25 cellular contexts compared by ENCODE assay signal in the genomic region with DNA sequence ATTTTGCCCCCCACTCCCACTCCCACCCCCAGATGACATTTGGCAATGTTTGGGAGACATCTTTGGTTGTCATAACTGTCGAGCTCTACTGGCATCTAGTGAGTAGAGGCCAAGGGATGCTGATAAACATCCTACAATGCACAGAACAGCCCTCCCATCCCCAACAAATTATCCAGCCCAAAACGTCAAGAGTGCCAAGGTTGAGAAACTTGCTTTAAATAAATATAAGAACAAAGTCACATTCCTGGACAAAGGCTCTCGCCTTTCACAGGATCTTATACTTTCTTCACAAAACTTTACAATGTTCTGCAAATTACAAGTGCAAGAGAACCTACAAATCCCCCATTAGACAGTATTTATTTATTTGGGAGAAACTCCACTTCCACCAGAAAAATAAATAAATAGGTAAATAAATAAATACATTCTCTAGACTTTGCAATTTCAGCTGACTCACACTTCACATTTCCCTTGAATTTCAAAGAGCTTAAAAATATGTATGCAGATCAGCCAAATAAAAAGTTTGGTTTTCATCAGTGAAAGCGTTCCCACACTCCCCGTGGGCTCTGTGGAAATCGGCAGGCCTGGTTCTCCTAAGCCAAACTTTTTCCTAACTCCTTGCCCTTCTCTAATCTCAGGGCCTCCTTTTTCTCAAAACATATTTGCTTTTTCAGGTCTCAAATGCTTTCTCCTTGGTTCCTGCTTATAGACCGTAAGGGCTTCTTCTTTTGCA. TPM values are rescaled to one million over a fixed set of nuclear protein-coding genes. Genes with fewer than 3 reads are reported as not detected.
"Had no signal": no experiment of that assay in that cellular context is flagged by ENCODE, and none has a peak within 500 bp of the region (broad histone marks: within the 10 kb centered on the region; RNA-seq: fewer than 3 reads in every experiment).

No MANE protein-coding gene starts in this region.

- H3K4me2 ChIP-seq: KMS-11 had no signal

- H3K36me3 Mint-ChIP-seq: activated naive CD8-positive, alpha-beta T cell treated with anti-CD3 and anti-CD28 coated beads, Interleukin-2, amount 10 ng/mL, durations not matched to agents 7 days and 5 days had no signal

- H3K4me3 Mint-ChIP-seq: activated CD4-positive, alpha-beta memory T cell treated with anti-CD3 and anti-CD28 coated beads, Interleukin-2, amount 10 ng/mL, durations not matched to agents 7 days and 5 days; activated naive CD8-positive, alpha-beta T cell treated with anti-CD3 and anti-CD28 coated beads, Interleukin-2, amount 10 ng/mL, durations not matched to agents 7 days and 5 days had no signal

- H3K4me3 ChIP-seq: SK-N-MC had no signal

- DNase-seq: activated CD4-positive, alpha-beta memory T cell treated with anti-CD3 and anti-CD28 coated beads, Interleukin-2, amount 10 ng/mL, durations not matched to agents 7 days and 5 days; activated CD4-positive, alpha-beta T cell treated with anti-CD3 and anti-CD28 coated beads, Interleukin-2, amount 50 U/mL, for 1 hour; activated CD4-positive, CD25-positive, alpha-beta regulatory T cell; activated CD8-positive, alpha-beta memory T cell treated with anti-CD3 and anti-CD28 coated beads, Interleukin-2, amount 50 U/mL, for 4 hours; activated naive CD4-positive, alpha-beta T cell treated with anti-CD3 and anti-CD28 coated beads, Interleukin-2, amount 50 U/mL, for 16 hours; activated naive CD8-positive, alpha-beta T cell treated with anti-CD3 and anti-CD28 coated beads, Interleukin-2, amount 10 ng/mL, durations not matched to agents 7 days and 5 days; aorta; central memory CD4-positive, alpha-beta T cell; NCI-H1105 treated with DMSO at 0.1 percent for 48 hours; NCI-H1436 treated with DMSO at 0.1 percent for 48 hours; NCI-H187 treated with DMSO at 0.1 percent for 48 hours; NCI-H2171; NCI-H2227 treated with DMSO at 0.1 percent for 48 hours; NCI-H446 treated with DMSO at 0.1 percent for 48 hours; NCI-H526 treated with DMSO at 0.1 percent for 48 hours; NCI-H82; T-helper 1 cell had no signal

- H3K9ac ChIP-seq: KMS-11 had no signal

- H3K9me3 Mint-ChIP-seq: activated CD4-positive, alpha-beta memory T cell treated with anti-CD3 and anti-CD28 coated beads, Interleukin-2, amount 10 ng/mL, durations not matched to agents 7 days and 5 days; activated naive CD8-positive, alpha-beta T cell treated with anti-CD3 and anti-CD28 coated beads, Interleukin-2, amount 10 ng/mL, durations not matched to agents 7 days and 5 days had no signal

- H3K4me1 Mint-ChIP-seq: activated CD4-positive, alpha-beta memory T cell treated with anti-CD3 and anti-CD28 coated beads, Interleukin-2, amount 10 ng/mL, durations not matched to agents 7 days and 5 days; activated naive CD8-positive, alpha-beta T cell treated with anti-CD3 and anti-CD28 coated beads, Interleukin-2, amount 10 ng/mL, durations not matched to agents 7 days and 5 days had no signal

- H3K27ac ChIP-seq: KMS-11, SK-N-MC, VCaP had no signal

RNA-seq across cellular contexts. Expression of a gene that starts 12.7 kb away (rescaled TPM):
- total RNA-seq: activated CD4-positive, alpha-beta memory T cell treated with anti-CD3 and anti-CD28 coated beads, Interleukin-2, amount 10 ng/mL, durations not matched to agents 7 days and 5 days; activated CD8-positive, alpha-beta memory T cell treated with anti-CD3 and anti-CD28 coated beads for 36 hours; activated naive CD8-positive, alpha-beta T cell treated with anti-CD3 and anti-CD28 coated beads, Interleukin-2, amount 10 ng/mL, durations not matched to agents 7 days and 5 days; bronchial epithelial cell; OCI-LY7; RPMI7951; T-helper 2 cell treated with Interferon-gamma antibody and Interleukin-4, amounts not matched to agents 100 ng/mL and 5 ng/mL, for 36 hours had no signal

RNA-seq across cellular contexts. Expression of a gene that starts 24.8 kb away (rescaled TPM):
- total RNA-seq: activated CD4-positive, alpha-beta memory T cell treated with anti-CD3 and anti-CD28 coated beads, Interleukin-2, amount 10 ng/mL, durations not matched to agents 7 days and 5 days; activated CD8-positive, alpha-beta memory T cell treated with anti-CD3 and anti-CD28 coated beads for 36 hours; activated naive CD8-positive, alpha-beta T cell treated with anti-CD3 and anti-CD28 coated beads, Interleukin-2, amount 10 ng/mL, durations not matched to agents 7 days and 5 days; bronchial epithelial cell; OCI-LY7; RPMI7951; T-helper 2 cell treated with Interferon-gamma antibody and Interleukin-4, amounts not matched to agents 100 ng/mL and 5 ng/mL, for 36 hours had no signal
